ENCODE assay signal across 8 cellular contexts in genomic region chrX:153925739-153926593, GRCh38. TPM values are rescaled to one million over a fixed set of nuclear protein-coding genes. Genes with fewer than 3 reads are reported as not detected.
DNase-seq lines count a peak whose midpoint lies in the region; ATAC-seq, FAIRE-seq and TF ChIP-seq lines count a peak whose summit lies in the region.

Gene ARHGAP4, minus strand, starts transcription at chrX:153926264. Its CDS starts 62 bp downstream, at chrX:153926202.

- ATAC-seq in GM18909 (IDR thresholded peaks at IDR 0.05; ENCODE audit: poor library complexity, unreplicated experiment) (peak; percentile 2), Panc1 (peak; percentile 46), left colon (no peak), HG02981 (IDR thresholded peaks at IDR 0.05; ENCODE audit: unreplicated experiment) (no peak)

- no peak for TF ChIP-seq CTCF in Panc1 (IDR thresholded peaks at IDR 0.05)
- no peak for TF ChIP-seq CTCF in astrocyte (IDR thresholded peaks at IDR 0.05; ENCODE audit: insufficient read depth, low read depth, low read length)
- TF ChIP-seq CTCF in thyroid gland (IDR thresholded peaks at IDR 0.05) = no peak

- DNase-seq in Panc1 (ENCODE audit: low read depth, low spot score) (no peak), astrocyte (ENCODE audit: low read depth) (no peak), left colon (peak in 1 of 2 donors; percentile 48), SHP77 treated with DMSO at 0.1 percent for 48 hours (lab: John Stamatoyannopoulos, UW) (no peak), thyroid gland (no peak)
- DNase-seq in stimulated activated CD8-positive, alpha-beta memory T cell treated with anti-CD3 and anti-CD28 coated beads, Interleukin-15, amount 100 ng/mL, for 48 hours (ENCODE audit: low read depth in 2 of 2) = peak; percentile 52 to 56

- H3K27me3 ChIP-seq in Panc1 (ENCODE audit: control insufficient read depth, insufficient read depth, low read length) (no peaks in the 10 kb centered on the region), astrocyte (ENCODE audit: insufficient read depth, low read length) (no peaks in the 10 kb centered on the region), thyroid gland (no peaks in the 10 kb centered on the region)

- no peaks in the 10 kb centered on the region for H3K9me3 Mint-ChIP-seq in astrocyte (ENCODE audit: unreplicated experiment)

- H3K9ac ChIP-seq in astrocyte (ENCODE audit: low read length) = peak within 1 kb of the TSS; percentile 89

- H2AFZ ChIP-seq in astrocyte (ENCODE audit: low read depth, low read length) = no peak within 1 kb of the TSS

- H3K4me1 ChIP-seq in Panc1 (ENCODE audit: control insufficient read depth, insufficient read depth, low read length) = peaks cover 52% of the 10 kb centered on the region
- peaks cover 8% of the 10 kb centered on the region for H3K4me1 ChIP-seq in astrocyte (ENCODE audit: insufficient read depth, low read length)
- peaks cover 4 to 20% of the 10 kb centered on the region in 2 donors for H3K4me1 ChIP-seq in thyroid gland

- intact Hi-C loops in Panc1 (cut with micrococcal nuclease; ENCODE audit: unreplicated experiment) = loop anchor here (2.0 to 10.0 kb wide), 2 partner anchors 21 to 161 kb away; partner anchors contain the start of gene PLXNB3
- intact Hi-C loops in left colon (cut with DNase I, micrococcal nuclease) = no loop called here
- intact Hi-C loops in thyroid gland (cut with DNase I) = no loop called here

- 33 to 40% methylated on average over 4 to 9 of the region's 59 CpGs for WGBS in thyroid gland, 2 donors

- no peaks in the 10 kb centered on the region for H3K27me3 Mint-ChIP-seq in astrocyte (ENCODE audit: low read depth, unreplicated experiment)

- CTCF ChIA-PET in Panc1 (lab: Charles Lee) = interaction anchor here (0.6 to 5.4 kb wide), 3 partner anchors 15 to 26 kb away, joined by 5 to 45 read pairs (median 9); no protein-coding TSS in a partner anchor

- H3K9me3 ChIP-seq in Panc1 (ENCODE audit: control insufficient read depth, insufficient read depth, low read depth, low read length) = no peaks in the 10 kb centered on the region
- no peaks in the 10 kb centered on the region for H3K9me3 ChIP-seq in astrocyte (ENCODE audit: insufficient read depth, low read depth, low read length)
- no peaks in the 10 kb centered on the region for H3K9me3 ChIP-seq in thyroid gland

- no peaks in the 10 kb centered on the region for H4K20me1 ChIP-seq in astrocyte (ENCODE audit: insufficient read depth, low read length)

- H3K4me3 ChIP-seq in Panc1 (ENCODE audit: low read depth in 2 of 2, low read length in 2 of 2) (peak within 1 kb of the TSS; percentile 79 to 95), astrocyte (ENCODE audit: insufficient read depth, low read depth, low read length) (no peak within 1 kb of the TSS), thyroid gland (replicated peaks in 1 of 3) (peak within 1 kb of the TSS in 1 of 3 donors; percentile 49)

- FAIRE-seq in astrocyte (lab: Jason Lieb, UNC) = no peak

- H3K27ac ChIP-seq in Panc1 (ENCODE audit: low read length) (peak within 1 kb of the TSS; percentile 99), astrocyte (ENCODE audit: low read depth, low read length) (no peak within 1 kb of the TSS), thyroid gland (peak within 1 kb of the TSS in 1 of 3 donors; percentile 83)

- no peaks in the 10 kb centered on the region for H3K36me3 Mint-ChIP-seq in astrocyte (ENCODE audit: low read depth, unreplicated experiment)

- in situ Hi-C loops in Panc1 (cut with HindIII; ENCODE audit: low pct_unique_long_range_greater_than_20kb, low sequenced_read_pairs) = no loop called here

- TF ChIP-seq POLR2A in thyroid gland (IDR thresholded peaks at IDR 0.05) = no peak

- H3K27ac Mint-ChIP-seq in astrocyte (ENCODE audit: unreplicated experiment) = peak within 1 kb of the TSS; percentile 75

- no peak within 1 kb of the TSS for H3K4me3 Mint-ChIP-seq in astrocyte (ENCODE audit: unreplicated experiment)

- peak within 1 kb of the TSS; percentile 89 for H3K4me2 ChIP-seq in astrocyte (ENCODE audit: low read length)

- POLR2A ChIA-PET in Panc1 (lab: Charles Lee) = interaction anchor here (0.7 kb wide), 1 partner anchor 16 kb away, joined by 9 read pairs; no protein-coding TSS in a partner anchor

- H3K79me2 ChIP-seq in astrocyte (ENCODE audit: insufficient read depth, low read length) = no peaks in the 10 kb centered on the region

- no peaks in the 10 kb centered on the region for H3K4me1 Mint-ChIP-seq in astrocyte (ENCODE audit: low read depth, unreplicated experiment)

- H3K36me3 ChIP-seq in Panc1 (ENCODE audit: control insufficient read depth, insufficient read depth, low read length) = peaks cover 4% of the 10 kb centered on the region
- H3K36me3 ChIP-seq in astrocyte (ENCODE audit: insufficient read depth, low read length) = no peaks in the 10 kb centered on the region
- no peaks in the 10 kb centered on the region for H3K36me3 ChIP-seq in thyroid gland

- TSS peak; percentile 100 for BruUV-seq in Panc1 (replicated peaks; lab: Mats Ljungman, UMichigan)

RNA-seq across cellular contexts. Expression of gene ARHGAP4, which starts in this region (rescaled TPM):
- total RNA-seq in Panc1 (2021; ENCODE audit: unreplicated experiment) (225 TPM), astrocyte (3.9 and 4.3 TPM in 2 replicates), left colon (10 to 100 TPM; 26.6 to 35.5 TPM), thyroid gland (10 to 100 TPM in 2 of 4 donors, 1 to 10 TPM in 2; 6.5 to 37.0 (median 12.2) TPM)
- polyA plus RNA-seq in Panc1 (2012; ENCODE audit: insufficient read length) = 297 TPM

Comparison
In these comparisons a context has a peak if more than half of its experiments do, and no peak if none do; other contexts are left out.
1. ATAC-seq: peak in GM18909 (single experiment) and Panc1 (single experiment); none in left colon (single experiment) and HG02981 (single experiment).
2. DNase-seq: peak in stimulated activated CD8-positive, alpha-beta memory T cell treated with anti-CD3 and anti-CD28 coated beads, Interleukin-15, amount 100 ng/mL, for 48 hours (2 of 2); none in Panc1 (single experiment), astrocyte (single experiment), SHP77 treated with DMSO at 0.1 percent for 48 hours (single experiment) and thyroid gland (0 of 2).